ENCODE assay signal across 27 cellular contexts in the genomic region with DNA sequence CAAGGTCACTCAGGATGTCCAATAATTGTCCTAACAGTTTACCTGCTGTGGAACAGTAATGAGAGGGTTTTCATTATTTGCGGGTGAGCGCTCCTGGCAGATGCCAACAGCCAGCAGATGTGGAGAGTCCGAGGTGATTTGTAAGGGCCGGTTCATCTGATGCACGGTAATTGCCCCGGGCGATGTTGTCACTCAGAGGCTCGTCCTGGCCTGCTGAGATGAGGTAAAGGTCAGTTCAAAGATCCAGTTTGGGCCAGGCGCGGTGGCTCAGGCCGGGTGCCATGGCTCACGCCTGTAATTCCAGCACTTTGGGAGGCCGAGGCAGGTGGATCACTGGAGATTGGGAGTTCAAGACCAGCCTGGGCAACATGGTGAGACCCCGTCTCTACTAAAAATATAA. TPM values are rescaled to one million over a fixed set of nuclear protein-coding genes. Genes with fewer than 3 reads are reported as not detected.
A peak's percentile ranks its signal among the peaks of the same experiment; 100 is the strongest.
DNase-seq lines count a peak whose midpoint lies in the region; ATAC-seq and TF ChIP-seq lines count a peak whose summit lies in the region.
"Had no signal": no experiment of that assay in that cellular context is flagged by ENCODE, and none has a peak within 500 bp of the region (broad histone marks: within the 10 kb centered on the region; RNA-seq: fewer than 3 reads in every experiment).

No MANE protein-coding gene starts in this region.

- CTCF ChIA-PET in RWPE1 (lab: Yijun Ruan, JAX): interaction anchor here (0.6 kb wide), 1 partner anchor 101 kb away, joined by 3 read pairs; no protein-coding TSS in a partner anchor

- H4K91ac ChIP-seq in neuronal stem cell (ENCODE audit: low read depth, low read length, poor library complexity): no peak overlapping the region

- H3K4me1 ChIP-seq in neuronal stem cell (ENCODE audit: control insufficient read depth in 2 of 2, insufficient read depth in 1 of 2, low read depth in 1 of 2, low read length in 2 of 2): peaks cover 9 to 15% of the 10 kb centered on the region in 2 donors

- H3K4me3 ChIP-seq in neuronal stem cell (ENCODE audit: low read length in 2 of 2) (no peak overlapping the region), foreskin fibroblast (ENCODE audit: low read depth in 1 of 2, low read length in 2 of 2) (no peak overlapping the region)
- H3K4me3 ChIP-seq: BLaER1, MG63, Peyer's patch had no signal

- no peak overlapping the region for H4K8ac ChIP-seq in neuronal stem cell (ENCODE audit: low read depth, low read length)

- no peak overlapping the region for H3K4ac ChIP-seq in neuronal stem cell (ENCODE audit: low read length)

- H2BK12ac ChIP-seq in neuronal stem cell (ENCODE audit: low read length): no peak overlapping the region

- POLR2A ChIA-PET in RWPE1 (lab: Yijun Ruan, JAX; ENCODE audit: low non-redundant PET): no interaction called here

- no peaks in the 10 kb centered on the region for H3K27me3 ChIP-seq in neuronal stem cell (ENCODE audit: control insufficient read depth in 3 of 3, insufficient read depth in 3 of 3, low read depth in 1 of 3, low read length in 3 of 3)
- H3K27me3 ChIP-seq: BLaER1, MG63, Peyer's patch had no signal

- H3K18ac ChIP-seq in neuronal stem cell (ENCODE audit: low read length): peak overlapping the region; percentile 78

- peak overlapping the region; percentile 74 for H3K27ac ChIP-seq in RWPE1
- H3K27ac ChIP-seq in neuronal stem cell (replicated peaks; ENCODE audit: low read length): no peak overlapping the region
- H3K27ac ChIP-seq: BLaER1, Peyer's patch had no signal

- H3K9me3 ChIP-seq in neuronal stem cell (replicated peaks in 1 of 2; ENCODE audit: control insufficient read depth in 2 of 2, insufficient read depth in 1 of 2, low read depth in 1 of 2, low read length in 2 of 2): no peaks in the 10 kb centered on the region
- H3K9me3 ChIP-seq: BLaER1, MG63, Peyer's patch had no signal

- no peak overlapping the region for H3K9ac ChIP-seq in neuronal stem cell (ENCODE audit: low read depth, low read length, poor library complexity)
- H3K9ac ChIP-seq: BLaER1 had no signal

- no peak overlapping the region for H3K4me2 ChIP-seq in neuronal stem cell (ENCODE audit: insufficient read depth, low read length, poor library complexity, severe bottlenecking)
- H3K4me2 ChIP-seq: BLaER1 had no signal

- DNase-seq in HPDE6-E6E7 (ENCODE audit: extremely low spot score) (peak; percentile 58), RWPE1 (ENCODE audit: low spot score) (peak; percentile 63), neuronal stem cell (ENCODE audit: low spot score) (no peak), NCI-H2107 treated with DMSO at 0.1 percent for 48 hours (lab: John Stamatoyannopoulos, UW; ENCODE audit: unreplicated experiment) (no peak), foreskin fibroblast (no peak), DMS53 (lab: John Stamatoyannopoulos, UW) (no peak)
- DNase-seq: ACHN; Calu3; CD4-positive, alpha-beta memory T cell; DMS153; GF-D8; GOT3; Kasumi-1; MG63; NCI-H1417 treated with DMSO at 0.1 percent for 48 hours; NCI-H1930; NCI-H2227 treated with DMSO at 0.1 percent for 48 hours; NCI-H510A treated with DMSO at 0.1 percent for 48 hours; NCI-H774; Right ventricle myocardium superior; SW 1271 had no signal

- no peak overlapping the region for H2AK5ac ChIP-seq in neuronal stem cell (ENCODE audit: low read depth, low read length)

- H3K36me3 ChIP-seq in neuronal stem cell (replicated peaks in 1 of 2; ENCODE audit: control insufficient read depth in 2 of 2, insufficient read depth in 2 of 2, low read length in 2 of 2): no peaks in the 10 kb centered on the region
- H3K36me3 ChIP-seq: BLaER1, MG63, Peyer's patch had no signal

- no peak overlapping the region for H2BK120ac ChIP-seq in neuronal stem cell (ENCODE audit: low read depth, low read length)

- peaks cover 6% of the 10 kb centered on the region for H3K79me1 ChIP-seq in neuronal stem cell (ENCODE audit: low read depth, low read length)

- no CpG with 5 or more reads among the region's 14 CpGs for WGBS in neuronal stem cell (ENCODE audit: extremely low coverage in 2 of 2, insufficient read length in 2 of 2, insufficient replicate concordance in 1 of 2), 2 donors

- H3K23ac ChIP-seq in neuronal stem cell (ENCODE audit: low read depth, low read length, poor library complexity): no peak overlapping the region

- H2AFZ ChIP-seq in neuronal stem cell (ENCODE audit: low read length): no peak overlapping the region

- H2BK15ac ChIP-seq in neuronal stem cell (ENCODE audit: low read length): no peak overlapping the region

- TF ChIP-seq CTCF in RWPE1 (conservative IDR thresholded peaks at IDR 0.05; ENCODE audit: low read depth) (no peak), foreskin fibroblast (IDR thresholded peaks at IDR 0.05; ENCODE audit: low read depth, low read length) (no peak)

- ATAC-seq in esophagus mucosa (peak; percentile 21), HG03469 (IDR thresholded peaks at IDR 0.05; ENCODE audit: unreplicated experiment) (no peak)

- peak overlapping the region; percentile 19 for H2BK5ac ChIP-seq in neuronal stem cell (ENCODE audit: low read length)

- peak overlapping the region; percentile 40 for H3K14ac ChIP-seq in neuronal stem cell (ENCODE audit: low read length)

RNA-seq across cellular contexts. Expression of a gene that starts 16.9 kb away (rescaled TPM):
- total RNA-seq in esophagus mucosa: 23.2 TPM
- polyA plus RNA-seq in neuronal stem cell (2013, experiment 1 of 2): 14.7 TPM
- 13.6 TPM for polyA plus RNA-seq in neuronal stem cell (2013, experiment 2 of 2)

RNA-seq across cellular contexts. Expression of a gene that starts 28.7 kb away (rescaled TPM):
- total RNA-seq in esophagus mucosa: 0.16 TPM
- polyA plus RNA-seq in neuronal stem cell (2013, experiment 1 of 2): 0.06 TPM
- 0.07 TPM for polyA plus RNA-seq in neuronal stem cell (2013, experiment 2 of 2)
- total RNA-seq: Calu3; CD4-positive, alpha-beta memory T cell; Daoy; OCI-LY7; Peyer's patch; Right ventricle myocardium superior had no signal
- polyA plus RNA-seq: CD4-positive, alpha-beta memory T cell had no signal

RNA-seq across cellular contexts. Expression of a gene that starts 59.8 kb away (rescaled TPM):
- 104 TPM for total RNA-seq in esophagus mucosa
- 26.5 TPM for polyA plus RNA-seq in neuronal stem cell (2013, experiment 1 of 2)
- 25.8 TPM for polyA plus RNA-seq in neuronal stem cell (2013, experiment 2 of 2)

Comparison
In these comparisons a context has a peak if more than half of its experiments do, and no peak if none do; other contexts are left out.
1. DNase-seq: peak in HPDE6-E6E7 (single experiment) and RWPE1 (single experiment); none in neuronal stem cell (single experiment), NCI-H2107 treated with DMSO at 0.1 percent for 48 hours (single experiment), foreskin fibroblast (0 of 2) and DMS53 (single experiment).